ENCODE assay signal across 8 cellular contexts in genomic region chr5:137735531-137736284, GRCh38. TPM values are rescaled to one million over a fixed set of nuclear protein-coding genes. Genes with fewer than 3 reads are reported as not detected.
DNase-seq lines count a peak whose midpoint lies in the region; ATAC-seq, FAIRE-seq and TF ChIP-seq lines count a peak whose summit lies in the region.

TSS of gene KLHL3 (minus strand) at chr5:137736089. CDS start at chr5:137735646, 443 bp downstream.

- POLR2A ChIA-PET in K562 (lab: Yijun Ruan, JAX) = interaction anchor here (0.5 to 1.3 kb wide), 4 partner anchors 8 to 1201 kb away, joined by 3 read pairs; no protein-coding TSS in a partner anchor

- H3K4me3 ChIP-seq in AG09309 (ENCODE audit: control insufficient read depth, low read depth, low read length) = peak within 1 kb of the TSS; percentile 47
- no peak within 1 kb of the TSS for H3K4me3 ChIP-seq in RWPE2 (ENCODE audit: severe bottlenecking)
- H3K4me3 ChIP-seq in K562 = no peak within 1 kb of the TSS
- peak within 1 kb of the TSS; percentile 50 for H3K4me3 ChIP-seq in psoas muscle

- no peak within 1 kb of the TSS for H3K27ac ChIP-seq in RWPE2 (ENCODE audit: poor library complexity, severe bottlenecking)
- no peak within 1 kb of the TSS for H3K27ac ChIP-seq in K562 (ENCODE audit: extremely low read depth, low read depth, low read length)
- H3K27ac ChIP-seq in psoas muscle = peak within 1 kb of the TSS; percentile 17

- DNase-seq in AG09309 (ENCODE audit: low read depth) (no peak), RWPE2 (ENCODE audit: low spot score) (no peak), K562 (ENCODE audit: extremely low read depth in 1 of 4, low spot score in 3 of 4) (no peak), iPS DF 19.7 (ENCODE audit: low read depth, low spot score) (peak; percentile 86), psoas muscle (peak in 1 of 2 donors; percentile 50), A172 (ENCODE audit: low spot score) (no peak)

- peak; percentile 70 for ATAC-seq in GM18868 (IDR thresholded peaks at IDR 0.05; ENCODE audit: unreplicated experiment)
- peak; percentile 53 for ATAC-seq in HG03159 (IDR thresholded peaks at IDR 0.05; ENCODE audit: unreplicated experiment)
- ATAC-seq in RWPE2 (ENCODE audit: low read depth) = peak; percentile 74
- ATAC-seq in K562 = peak; percentile 65
- peak; percentile 30 to 62 (median 45) for ATAC-seq in psoas muscle

- no peak for TF ChIP-seq POLR2A in K562 (conservative IDR thresholded peaks at IDR 0.05)

- H3K27me3 ChIP-seq in RWPE2 (ENCODE audit: insufficient read depth, poor library complexity, severe bottlenecking) (no peaks in the 10 kb centered on the region), K562 (ENCODE audit: control insufficient read depth in 2 of 2, insufficient read depth in 2 of 2, low read length in 2 of 2) (peaks cover 12 to 24% of the 10 kb centered on the region in 2 experiments; a peak in 4 of 5 replicates), psoas muscle (ENCODE audit: insufficient read depth in 3 of 3, low read length in 2 of 3) (no peaks in the 10 kb centered on the region)

- CTCF ChIA-PET in K562 (lab: Yijun Ruan, JAX; ENCODE audit: low intra/inter-chr PET ratio) = interaction anchor here (0.9 kb wide), 1 partner anchor 10 kb away, joined by 3 read pairs; no protein-coding TSS in a partner anchor

- no TSS peak for BruUV-seq in K562 (replicated peaks; lab: Mats Ljungman, UMichigan)

- H3K4me1 ChIP-seq in RWPE2 (ENCODE audit: insufficient read depth, poor library complexity, severe bottlenecking) (peaks cover 6% of the 10 kb centered on the region), K562 (replicated peaks in 1 of 2; ENCODE audit: control insufficient read depth in 2 of 2, insufficient read depth in 2 of 2, low read length in 2 of 2) (no peaks in the 10 kb centered on the region; a peak in 1 of 5 replicates), psoas muscle (peaks cover 14% of the 10 kb centered on the region)

- in situ Hi-C loops in K562 (cut with MboI) = no loop called here

- H3K4me2 ChIP-seq in K562 (ENCODE audit: insufficient read depth, low read length) = no peak within 1 kb of the TSS

- TF ChIP-seq CTCF in AG09309 (IDR thresholded peaks at IDR 0.05; ENCODE audit: control insufficient read depth, insufficient read depth, low read depth, low read length, missing control alignments) (no peak), RWPE2 (IDR thresholded peaks at IDR 0.05; ENCODE audit: poor library complexity, severe bottlenecking) (peak; percentile 22), K562 (IDR thresholded peaks at IDR 0.05 in 2 of 3, conservative IDR thresholded peaks at IDR 0.05 in 1 of 3; ENCODE audit: insufficient read depth in 2 of 3, low read depth in 1 of 3, low read length in 3 of 3) (no peak), psoas muscle (IDR thresholded peaks at IDR 0.05) (no peak)

- no peaks in the 10 kb centered on the region for H3K79me2 ChIP-seq in K562 (ENCODE audit: control insufficient read depth, insufficient read depth, low read length)

- H3K36me3 ChIP-seq in RWPE2 (ENCODE audit: low read depth) (no peaks in the 10 kb centered on the region), K562 (ENCODE audit: control insufficient read depth, insufficient read depth, low read length) (no peaks in the 10 kb centered on the region), psoas muscle (ENCODE audit: insufficient read depth in 1 of 2, low read depth in 1 of 2) (no peaks in the 10 kb centered on the region)

- H3K9ac ChIP-seq in K562 (ENCODE audit: insufficient read depth in 1 of 2, low read depth in 2 of 2, low read length in 2 of 2) = peak within 1 kb of the TSS in 1 of 2 experiments; percentile 7; a peak in 1 of 4 replicates

- no peaks in the 10 kb centered on the region for H3K9me1 ChIP-seq in K562 (ENCODE audit: control insufficient read depth, insufficient read depth, low read length)

- intact Hi-C loops in K562 (cut with micrococcal nuclease) (no loop called here), psoas muscle (cut with DNase I) (no loop called here)

- no peaks in the 10 kb centered on the region for H3K9me3 ChIP-seq in RWPE2 (ENCODE audit: severe bottlenecking)
- H3K9me3 ChIP-seq in K562 (replicated peaks; ENCODE audit: control insufficient read depth, insufficient read depth, low read depth, low read length) = no peaks in the 10 kb centered on the region
- no peaks in the 10 kb centered on the region for H3K9me3 ChIP-seq in psoas muscle

- TF ChIP-seq RAD21 in K562 (CRISPR knock-in tag; conservative IDR thresholded peaks at IDR 0.05 in 1 of 2, IDR thresholded peaks at IDR 0.05 in 1 of 2) = peak; percentile 17 to 24; a peak in 1 of 4 replicates

- peak; percentile 55 for FAIRE-seq in K562 (lab: Jason Lieb, UNC)

- TF ChIP-seq EP300 in K562 (IDR thresholded peaks at IDR 0.05; ENCODE audit: low read length) = no peak

- no peak within 1 kb of the TSS for H2AFZ ChIP-seq in K562 (ENCODE audit: low read depth, low read length)

- no peaks in the 10 kb centered on the region for H4K20me1 ChIP-seq in K562 (replicated peaks; ENCODE audit: control insufficient read depth, insufficient read depth, low read length)

- 0% methylated on average over 9 of the region's 12 CpGs for WGBS in K562 (ENCODE audit: insufficient coverage, low coverage, missing lambda C conversion rate)
- 14 to 25% (median 18%) methylated on average over 12 of the region's 12 CpGs for WGBS in psoas muscle, 3 donors

TF ChIP-seq in K562, 482 proteins besides CTCF, POLR2A, EP300 and RAD21:
- TF ChIP-seq SMAD3 (CRISPR knock-in tag; conservative IDR thresholded peaks at IDR 0.05) (no peak), MEF2A (IDR thresholded peaks at IDR 0.05; ENCODE audit: control insufficient read depth, low read depth, low read length) (no peak), RCOR1 (IDR thresholded peaks at IDR 0.05; ENCODE audit: borderline replicate concordance in 1 of 2, low read depth in 2 of 2, low read length in 2 of 2) (0 out of 4 replicates have a peak, but pooled peaks of 1 of the 2 experiments have one; percentile 6), MAFG (tag; conservative IDR thresholded peaks at IDR 0.05) (0 out of 2 replicates have a peak, but pooled peaks have one; percentile 30), ZNF830 (CRISPR knock-in tag; IDR thresholded peaks at IDR 0.05) (no peak), NFE2 (IDR thresholded peaks at IDR 0.05; ENCODE audit: low read depth) (peak; percentile 63), C11orf30 (IDR thresholded peaks at IDR 0.05; ENCODE audit: low read depth) (peak; percentile 27; the same call in 1 of the 2 replicates), ZNF140 (CRISPR knock-in tag; IDR thresholded peaks at IDR 0.05) (no peak), PHB2 (IDR thresholded peaks at IDR 0.05; ENCODE audit: low read depth) (no peak)

RNA-seq across cellular contexts. Expression of gene KLHL3, which starts in this region (rescaled TPM):
- total RNA-seq in K562 (2011; cell fraction: chromatin; rRNA removed; ENCODE audit: low replicate concordance) = 2.6 and 4.0 TPM in 2 replicates
- 1.6 and 2.3 TPM in 2 replicates for total RNA-seq in K562 (2011; cell fraction: nucleolus; rRNA removed)
- total RNA-seq in K562 (2011; cell fraction: nucleoplasm; rRNA removed) = 2.4 and 3.3 TPM in 2 replicates
- total RNA-seq in K562 (2014; rRNA removed) = under 0.01 and 0.65 TPM in 2 replicates
- total RNA-seq in K562 (2014; rRNA removed; fragmentation: Illumina TruSeq; extraction: Trizol) = 0.26 and 0.33 TPM in 2 replicates
- total RNA-seq in K562 (2015; rRNA removed; fragmentation: Illumina TruSeq; extraction: Trizol) = 0.64 and 0.65 TPM in 2 replicates
- total RNA-seq in K562 (2021) = 0.31 and 0.38 TPM in 2 replicates
- 1.5 and 2.1 TPM in 2 replicates for polyA plus RNA-seq in K562 (2011; rRNA removed)
- polyA plus RNA-seq in K562 (2011; cell fraction: cytosol; rRNA removed) = 0.58 and 0.94 TPM in 2 replicates
- polyA plus RNA-seq in K562 (2011; cell fraction: nucleus; rRNA removed) = 4.1 and 5.2 TPM in 2 replicates
- 0.43 and 2.9 TPM in 2 replicates for polyA plus RNA-seq in K562 (2012)
- polyA plus RNA-seq in K562 (2014; fragmentation: Illumina TruSeq; extraction: Trizol) = 0.22 and 0.24 TPM in 2 replicates
- under 1 TPM; 0.14 to 0.18 TPM for polyA plus RNA-seq in K562 (2014; fragmentation: Nextera tagmentation; extraction: Ambion mirVana)
- 0.19 and 0.47 TPM in 2 replicates for polyA plus RNA-seq in K562 (2014; rRNA removed)
- 4.1 and 4.4 TPM in 2 replicates for polyA minus RNA-seq in K562 (2011; rRNA and poly(A)+ RNA removed)
- polyA minus RNA-seq in K562 (2011; cell fraction: cytosol; rRNA and poly(A)+ RNA removed) = 0.64 TPM in 1 of 2 replicates, not detected in the other
- polyA minus RNA-seq in K562 (2011; cell fraction: nucleus; rRNA and poly(A)+ RNA removed) = 3.4 and 6.1 TPM in 2 replicates
- total RNA-seq in psoas muscle = 1 to 10 TPM in 3 of 4 donors, under 1 TPM in 1; 0.86 to 4.3 (median 2.6) TPM
- 1 to 10 TPM in 1 of 3 donors, under 1 TPM in 2; 0.69 to 1.9 (median 0.79) TPM for polyA plus RNA-seq in psoas muscle
- 0.43 and 1.3 TPM in 2 replicates for total RNA-seq in A172 (2014; rRNA removed; shearing (Covaris generic))

Comparison
In these comparisons a context has a peak if more than half of its experiments do, and no peak if none do; other contexts are left out.
1. H3K4me3 ChIP-seq: peak in AG09309 (single experiment) and psoas muscle (single experiment); none in RWPE2 (single experiment) and K562 (single experiment).
2. Peak in every context shown above with its lines, with median percentiles within 50 percentile points of each other: ATAC-seq.